Comparison of ENCODE assay signal across 27 cellular contexts in genomic region chr21:32779983-32780382, GRCh38. TPM values are rescaled to one million over a fixed set of nuclear protein-coding genes. Genes with fewer than 3 reads are reported as not detected.
DNase-seq lines count a peak whose midpoint lies in the region; ATAC-seq and TF ChIP-seq lines count a peak whose summit lies in the region.
"Had no signal": no experiment of that assay in that cellular context is flagged by ENCODE, and none has a peak within 500 bp of the region (broad histone marks: within the 10 kb centered on the region; RNA-seq: fewer than 3 reads in every experiment).

No MANE protein-coding gene starts in this region.

- no peaks in the 10 kb centered on the region for H3K27me3 ChIP-seq in Caco-2 (replicated peaks; ENCODE audit: control insufficient read depth, insufficient read depth, low read length)
- H3K27me3 ChIP-seq: breast epithelium, suprapubic skin had no signal

- TF ChIP-seq CTCF in activated B cell treated with CpG ODN at 0.5 μM for 24 hours (IDR thresholded peaks at IDR 0.05) (no peak), GM10266 (IDR thresholded peaks at IDR 0.05; ENCODE audit: control insufficient read depth, insufficient read depth, low read depth, missing control alignments) (no peak), Caco-2 (IDR thresholded peaks at IDR 0.05; ENCODE audit: insufficient read depth in 1 of 2, low read depth in 1 of 2, low read length in 1 of 2, severe bottlenecking in 1 of 2, unreplicated experiment in 1 of 2) (no peak)

- H3K36me3 ChIP-seq in Caco-2 (ENCODE audit: control insufficient read depth, insufficient read depth, low read length): no peaks in the 10 kb centered on the region
- H3K36me3 ChIP-seq: breast epithelium had no signal

- H3K4me1 Mint-ChIP-seq in activated B cell treated with CpG ODN at 0.5 μM for 24 hours: peaks cover 7% of the 10 kb centered on the region
- no peaks in the 10 kb centered on the region for H3K4me1 Mint-ChIP-seq in Caco-2 (ENCODE audit: low read depth, unreplicated experiment)
- H3K4me1 Mint-ChIP-seq: activated CD4-positive, alpha-beta memory T cell treated with anti-CD3 and anti-CD28 coated beads, Interleukin-2, amount 10 ng/mL, durations not matched to agents 7 days and 5 days; nephron had no signal

- H3K9me3 Mint-ChIP-seq in activated B cell treated with CpG ODN at 0.5 μM for 24 hours: no peaks in the 10 kb centered on the region
- H3K9me3 Mint-ChIP-seq in Caco-2 (ENCODE audit: unreplicated experiment): no peaks in the 10 kb centered on the region
- H3K9me3 Mint-ChIP-seq: activated CD4-positive, alpha-beta memory T cell treated with anti-CD3 and anti-CD28 coated beads, Interleukin-2, amount 10 ng/mL, durations not matched to agents 7 days and 5 days; CD8-positive, alpha-beta T cell; nephron had no signal

- intact Hi-C loops in activated B cell treated with CpG ODN at 0.5 μM for 24 hours (cut with micrococcal nuclease): no loop called here
- intact Hi-C loops in Caco-2 (cut with micrococcal nuclease; ENCODE audit: unreplicated experiment): no loop called here

- BruUV-seq in Caco-2 (replicated peaks; lab: Mats Ljungman, UMichigan): no TSS peak

- no peaks in the 10 kb centered on the region for H3K4me1 ChIP-seq in Caco-2
- H3K4me1 ChIP-seq: breast epithelium, parathyroid adenoma, suprapubic skin had no signal

- CTCF ChIA-PET in activated B cell treated with CpG ODN at 0.5 μM for 24 hours (lab: Charles Lee) (no interaction called here), Caco-2 (lab: Charles Lee) (no interaction called here)

- peak overlapping the region; percentile 18 for H3K27ac Mint-ChIP-seq in activated B cell treated with CpG ODN at 0.5 μM for 24 hours
- H3K27ac Mint-ChIP-seq in Caco-2 (ENCODE audit: unreplicated experiment): no peak overlapping the region
- H3K27ac Mint-ChIP-seq: activated CD4-positive, alpha-beta memory T cell treated with anti-CD3 and anti-CD28 coated beads, Interleukin-2, amount 10 ng/mL, durations not matched to agents 7 days and 5 days; CD8-positive, alpha-beta T cell; nephron; T-helper 17 cell had no signal

- POLR2A ChIA-PET in activated B cell treated with CpG ODN at 0.5 μM for 24 hours (lab: Charles Lee) (no interaction called here), Caco-2 (lab: Charles Lee) (no interaction called here)

- H3K4me3 ChIP-seq in Caco-2 (ENCODE audit: low read depth, low read length): no peak overlapping the region
- H3K4me3 ChIP-seq: breast epithelium, coronary artery, suprapubic skin had no signal

- ATAC-seq in GM21576 (IDR thresholded peaks at IDR 0.05; ENCODE audit: unreplicated experiment) (peak; percentile 60), activated B cell treated with CpG ODN at 0.5 μM for 24 hours (ENCODE audit: low read depth) (peak; percentile 49)
- ATAC-seq: CD8-positive, alpha-beta T cell; left cardiac atrium; sciatic nerve; T-helper 17 cell had no signal

- no peak overlapping the region for H3K4me3 Mint-ChIP-seq in activated B cell treated with CpG ODN at 0.5 μM for 24 hours
- H3K4me3 Mint-ChIP-seq in Caco-2 (ENCODE audit: unreplicated experiment): no peak overlapping the region
- H3K4me3 Mint-ChIP-seq: activated CD4-positive, alpha-beta memory T cell treated with anti-CD3 and anti-CD28 coated beads, Interleukin-2, amount 10 ng/mL, durations not matched to agents 7 days and 5 days; CD8-positive, alpha-beta T cell; nephron; T-helper 17 cell had no signal

- no peaks in the 10 kb centered on the region for H3K36me3 Mint-ChIP-seq in activated B cell treated with CpG ODN at 0.5 μM for 24 hours (ENCODE audit: low read depth)
- H3K36me3 Mint-ChIP-seq in Caco-2 (ENCODE audit: insufficient read depth, unreplicated experiment): no peaks in the 10 kb centered on the region

- H3K27me3 Mint-ChIP-seq in activated B cell treated with CpG ODN at 0.5 μM for 24 hours (no peaks in the 10 kb centered on the region), Caco-2 (ENCODE audit: insufficient read depth, unreplicated experiment) (no peaks in the 10 kb centered on the region)
- H3K27me3 Mint-ChIP-seq: activated CD4-positive, alpha-beta memory T cell treated with anti-CD3 and anti-CD28 coated beads, Interleukin-2, amount 10 ng/mL, durations not matched to agents 7 days and 5 days; T-helper 17 cell had no signal

- no peaks in the 10 kb centered on the region for H3K9me3 ChIP-seq in Caco-2
- H3K9me3 ChIP-seq: breast epithelium, suprapubic skin had no signal

- peak; percentile 14 for DNase-seq in CD1c-positive myeloid dendritic cell (ENCODE audit: extremely low spot score)
- peak; percentile 75 for DNase-seq in NOMO-1 treated with DMSO at 0.1 percent for 48 hours (lab: John Stamatoyannopoulos, UW; ENCODE audit: unreplicated experiment)
- no peak for DNase-seq in activated B cell treated with CpG ODN at 0.5 μM for 24 hours
- no peak for DNase-seq in UCSD-AML1 (lab: John Stamatoyannopoulos, UW; ENCODE audit: unreplicated experiment)
- DNase-seq in NCI-H2081 (lab: John Stamatoyannopoulos, UW): no peak
- no peak for DNase-seq in GM10266 (ENCODE audit: extremely low spot score)
- DNase-seq in Caco-2: no peak
- DNase-seq: ACHN; activated CD4-positive, alpha-beta memory T cell treated with anti-CD3 and anti-CD28 coated beads, Interleukin-2, amount 10 ng/mL, durations not matched to agents 7 days and 5 days; activated gamma-delta T cell treated with Interleukin-2 at 50 U/mL for 16 hours; activated T-cell treated with anti-CD3 and anti-CD28 coated beads for 4 hours; CD8-positive, alpha-beta T cell; DMS53; glutamatergic neuron; left cardiac atrium; NCI-H1092 treated with DMSO at 0.1 percent for 48 hours; NCI-H2081 treated with DMSO at 0.1 percent for 48 hours; NCI-H510A; Right ventricle myocardium superior; T-helper 17 cell had no signal

RNA-seq across cellular contexts. Expression of gene PAXBP1, which starts 8.4 kb away (rescaled TPM):
- total RNA-seq in activated B cell treated with CpG ODN at 0.5 μM for 24 hours (36.4 and 43.4 TPM in 2 replicates), Caco-2 (2022) (64.0 and 65.8 TPM in 2 replicates)

RNA-seq across cellular contexts. Expression of gene SYNJ1, which starts 52.2 kb away (rescaled TPM):
- total RNA-seq in activated B cell treated with CpG ODN at 0.5 μM for 24 hours (5.2 and 5.4 TPM in 2 replicates), Caco-2 (2022) (8.3 and 11.5 TPM in 2 replicates)

Comparison
In these comparisons a context has a peak if more than half of its experiments do, and no peak if none do; other contexts are left out.
1. DNase-seq: peak in CD1c-positive myeloid dendritic cell (single experiment) and NOMO-1 treated with DMSO at 0.1 percent for 48 hours (single experiment); none in activated B cell treated with CpG ODN at 0.5 μM for 24 hours (single experiment), UCSD-AML1 (single experiment), NCI-H2081 (0 of 2), GM10266 (single experiment) and Caco-2 (0 of 2).